ENCODE assay signal across 12 cellular contexts in genomic region chr5:150143725-150144058, GRCh38. TPM values are rescaled to one million over a fixed set of nuclear protein-coding genes. Genes with fewer than 3 reads are reported as not detected.
DNase-seq lines count a peak whose midpoint lies in the region; ATAC-seq, FAIRE-seq and TF ChIP-seq lines count a peak whose summit lies in the region.
"Had no signal": no experiment of that assay in that cellular context is flagged by ENCODE, and none has a peak within 500 bp of the region (broad histone marks: within the 10 kb centered on the region; RNA-seq: fewer than 3 reads in every experiment).

No MANE protein-coding gene starts in this region.

- no peaks in the 10 kb centered on the region for H3K9me3 Mint-ChIP-seq in endothelial cell (ENCODE audit: unreplicated experiment)
- no peaks in the 10 kb centered on the region for H3K9me3 Mint-ChIP-seq in activated naive CD8-positive, alpha-beta T cell treated with anti-CD3 and anti-CD28 coated beads, Interleukin-2, amount 50 U/mL, for 24 hours
- H3K9me3 Mint-ChIP-seq: CD4-positive, CD25-positive, alpha-beta regulatory T cell had no signal

- BruUV-seq in HepG2 (replicated peaks; lab: Mats Ljungman, UMichigan), result no TSS peak

- WGBS in HepG2 (ENCODE audit: low lambda C conversion rate), result 84% methylated on average over 13 of the region's 13 CpGs

- peaks cover 2% of the 10 kb centered on the region for H3K79me2 ChIP-seq in HepG2 (ENCODE audit: insufficient read depth, low read length)

- H3K4me3 Mint-ChIP-seq in endothelial cell (ENCODE audit: unreplicated experiment), result no peak overlapping the region
- no peak overlapping the region for H3K4me3 Mint-ChIP-seq in activated naive CD8-positive, alpha-beta T cell treated with anti-CD3 and anti-CD28 coated beads, Interleukin-2, amount 50 U/mL, for 24 hours
- H3K4me3 Mint-ChIP-seq: CD4-positive, CD25-positive, alpha-beta regulatory T cell had no signal

- 0 out of 2 replicates have a peak overlapping the region, but pooled peaks have one; percentile 19 for H3K9ac ChIP-seq in HepG2 (ENCODE audit: insufficient read depth, low read depth, low read length)
- H3K9ac ChIP-seq in skeletal muscle satellite cell (ENCODE audit: low read depth, low read length), result peak overlapping the region; percentile 73

- H3K4me1 Mint-ChIP-seq in endothelial cell (ENCODE audit: unreplicated experiment), result peaks cover 46% of the 10 kb centered on the region
- H3K4me1 Mint-ChIP-seq in activated naive CD8-positive, alpha-beta T cell treated with anti-CD3 and anti-CD28 coated beads, Interleukin-2, amount 50 U/mL, for 24 hours, result no peaks in the 10 kb centered on the region

- POLR2A ChIA-PET in HepG2 (lab: Yijun Ruan, JAX), result interaction anchor here (0.8 to 1.2 kb wide), 5 partner anchors 12 to 118 kb away, joined by 3 to 7 read pairs (median 4); no protein-coding TSS in a partner anchor

- no peaks in the 10 kb centered on the region for H4K20me1 ChIP-seq in HepG2 (ENCODE audit: insufficient read depth, low read length)

- H3K36me3 ChIP-seq in HepG2 (replicated peaks in 1 of 2; ENCODE audit: control insufficient read depth in 1 of 2, insufficient read depth in 2 of 2, low read length in 2 of 2), result no peaks in the 10 kb centered on the region
- H3K36me3 ChIP-seq in skeletal muscle satellite cell (ENCODE audit: insufficient read depth, low read length), result no peaks in the 10 kb centered on the region

- H3K36me3 Mint-ChIP-seq in endothelial cell (ENCODE audit: low read depth, unreplicated experiment), result peaks cover 14% of the 10 kb centered on the region
- H3K36me3 Mint-ChIP-seq in activated naive CD8-positive, alpha-beta T cell treated with anti-CD3 and anti-CD28 coated beads, Interleukin-2, amount 50 U/mL, for 24 hours (ENCODE audit: low read depth), result no peaks in the 10 kb centered on the region
- H3K36me3 Mint-ChIP-seq: CD4-positive, CD25-positive, alpha-beta regulatory T cell had no signal

- H3K27ac ChIP-seq in caudate nucleus (ENCODE audit: low read depth, low read length) (peak overlapping the region; percentile 71), HepG2 (ENCODE audit: extremely low read length, insufficient read depth, low read length) (peak overlapping the region; percentile 62)

- DNase-seq in GM03348 (ENCODE audit: low spot score) (peak; percentile 56), caudate nucleus (lab: John Stamatoyannopoulos, UW) (no peak), HepG2 (ENCODE audit: low spot score) (no peak), endothelial cell (ENCODE audit: low spot score) (no peak), KG1 (lab: John Stamatoyannopoulos, UW) (no peak), DMS114 treated with DMSO at 0.1 percent for 48 hours (lab: John Stamatoyannopoulos, UW; ENCODE audit: unreplicated experiment) (no peak)
- no peak for DNase-seq in activated naive CD8-positive, alpha-beta T cell treated with anti-CD3 and anti-CD28 coated beads, Interleukin-2, amount 50 U/mL, for 24 hours
- DNase-seq: activated gamma-delta T cell; CD4-positive, CD25-positive, alpha-beta regulatory T cell; midbrain had no signal

- H2AFZ ChIP-seq in HepG2 (ENCODE audit: low read length), result no peak overlapping the region

- intact Hi-C loops in HepG2 (cut with micrococcal nuclease; ENCODE audit: unreplicated experiment), result loop anchor here (1.0 to 10.0 kb wide), 2 partner anchors 18 to 281 kb away; no protein-coding TSS in a partner anchor

- no peak overlapping the region for H3K27ac Mint-ChIP-seq in endothelial cell (ENCODE audit: unreplicated experiment)
- H3K27ac Mint-ChIP-seq in activated naive CD8-positive, alpha-beta T cell treated with anti-CD3 and anti-CD28 coated beads, Interleukin-2, amount 50 U/mL, for 24 hours, result no peak overlapping the region
- H3K27ac Mint-ChIP-seq: CD4-positive, CD25-positive, alpha-beta regulatory T cell had no signal

- no peak for FAIRE-seq in HepG2 (lab: Jason Lieb, UNC)

- ATAC-seq in HepG2, result no peak
- no peak for ATAC-seq in activated naive CD8-positive, alpha-beta T cell treated with anti-CD3 and anti-CD28 coated beads, Interleukin-2, amount 50 U/mL, for 24 hours

- in situ Hi-C loops in HepG2 (cut with HindIII; ENCODE audit: extremely low pct_ligation_motif_present, low pct_unique_long_range_greater_than_20kb), result no loop called here

- H3K27me3 Mint-ChIP-seq in endothelial cell (ENCODE audit: unreplicated experiment), result peaks cover 25% of the 10 kb centered on the region
- no peaks in the 10 kb centered on the region for H3K27me3 Mint-ChIP-seq in activated naive CD8-positive, alpha-beta T cell treated with anti-CD3 and anti-CD28 coated beads, Interleukin-2, amount 50 U/mL, for 24 hours

- H3K4me1 ChIP-seq in HepG2 (ENCODE audit: insufficient read depth, low read length), result peaks cover 91% of the 10 kb centered on the region
- H3K4me1 ChIP-seq in skeletal muscle satellite cell (ENCODE audit: control insufficient read depth, insufficient read depth, low read length), result peaks cover 68% of the 10 kb centered on the region

- TF ChIP-seq EP300 in HepG2 (IDR thresholded peaks at IDR 0.05; ENCODE audit: low read depth in 2 of 2, low read length in 2 of 2) (no peak), HepG2 (CRISPR knock-in tag; IDR thresholded peaks at IDR 0.05; ENCODE audit: borderline replicate concordance) (no peak)

- H3K27me3 ChIP-seq in HepG2 (ENCODE audit: control insufficient read depth in 1 of 2, insufficient read depth in 2 of 2, low read length in 2 of 2) (no peaks in the 10 kb centered on the region), skeletal muscle satellite cell (ENCODE audit: control insufficient read depth, insufficient read depth, low read length) (no peaks in the 10 kb centered on the region)

- TF ChIP-seq CTCF in HepG2 (CRISPR knock-in tag; IDR thresholded peaks at IDR 0.05), result no peak
- no peak for TF ChIP-seq CTCF in endothelial cell (IDR thresholded peaks at IDR 0.05; ENCODE audit: unreplicated experiment)

- H3K9me3 ChIP-seq in HepG2 (ENCODE audit: low read length) (no peaks in the 10 kb centered on the region), skeletal muscle satellite cell (replicated peaks; ENCODE audit: low read length) (no peaks in the 10 kb centered on the region)

- TF ChIP-seq RAD21 in HepG2 (CRISPR knock-in tag; IDR thresholded peaks at IDR 0.05), result no peak

- TF ChIP-seq POLR2A in HepG2 (IDR thresholded peaks at IDR 0.05; ENCODE audit: insufficient read depth in 1 of 2, low read depth in 2 of 2, low read length in 2 of 2), result no peak

- H3K4me3 ChIP-seq in HepG2 (replicated peaks in 1 of 3; ENCODE audit: insufficient read depth in 1 of 3, low read depth in 2 of 3, low read length in 3 of 3) (no peak overlapping the region), skeletal muscle satellite cell (ENCODE audit: low read length) (peak overlapping the region; percentile 26)

- H3K4me2 ChIP-seq in HepG2 (ENCODE audit: low read depth, low read length), result no peak overlapping the region
- H3K4me2 ChIP-seq in skeletal muscle satellite cell (ENCODE audit: low read length), result peak overlapping the region; percentile 82

- CTCF ChIA-PET in HepG2 (lab: Yijun Ruan, JAX; ENCODE audit: low intra/inter-chr PET ratio, low total read pairs), result no interaction called here

RNA-seq across cellular contexts. Expression of gene PDGFRB, which starts 12.0 kb away (rescaled TPM):
- total RNA-seq in HepG2 (2016; rRNA removed; fragmentation: Illumina TruSeq; extraction: Trizol) (1.5 and 4.0 TPM in 2 replicates), endothelial cell (ENCODE audit: unreplicated experiment) (23.7 TPM)
- total RNA-seq in HepG2 (2016; cell fraction: cytosol; rRNA removed; fragmentation: Illumina TruSeq; extraction: Trizol; ENCODE audit: low read depth), result 1.3 and 1.5 TPM in 2 replicates
- 2.3 and 5.0 TPM in 2 replicates for total RNA-seq in HepG2 (2016; cell fraction: insoluble cytoplasmic fraction; rRNA removed; fragmentation: Illumina TruSeq; extraction: Trizol)
- total RNA-seq in HepG2 (2016; cell fraction: membrane; rRNA removed; fragmentation: Illumina TruSeq; extraction: Trizol), result 2.2 and 3.9 TPM in 2 replicates
- 3.0 and 4.6 TPM in 2 replicates for total RNA-seq in HepG2 (2016; cell fraction: nucleus; rRNA removed; fragmentation: Illumina TruSeq; extraction: Trizol)
- 15.3 and 21.0 TPM in 2 replicates for polyA plus RNA-seq in HepG2 (2011; rRNA removed)
- polyA plus RNA-seq in HepG2 (2011; cell fraction: cytosol; rRNA removed), result 8.7 and 14.4 TPM in 2 replicates
- 26.2 and 40.5 TPM in 2 replicates for polyA plus RNA-seq in HepG2 (2011; cell fraction: nucleus; rRNA removed)
- 6.3 and 14.3 TPM in 2 replicates for polyA plus RNA-seq in HepG2 (2012)
- polyA plus RNA-seq in HepG2 (2016; cell fraction: cytosol; fragmentation: Illumina TruSeq; extraction: Trizol; ENCODE audit: low read depth), result 0.71 and 1.4 TPM in 2 replicates
- polyA plus RNA-seq in HepG2 (2016; cell fraction: insoluble cytoplasmic fraction; fragmentation: Illumina TruSeq; extraction: Trizol; ENCODE audit: low read depth), result 1.6 TPM in 2 replicates
- polyA plus RNA-seq in HepG2 (2016; cell fraction: membrane; fragmentation: Illumina TruSeq; extraction: Trizol; ENCODE audit: low read depth), result 1.5 and 1.7 TPM in 2 replicates
- 3.9 TPM in 2 replicates for polyA plus RNA-seq in HepG2 (2016; cell fraction: nucleus; fragmentation: Illumina TruSeq; extraction: Trizol; ENCODE audit: insufficient read depth, low read depth)
- 9.0 and 60.1 TPM in 2 replicates for polyA minus RNA-seq in HepG2 (2011; rRNA and poly(A)+ RNA removed; ENCODE audit: low replicate concordance)
- polyA minus RNA-seq in HepG2 (2011; cell fraction: cytosol; rRNA and poly(A)+ RNA removed), result 6.6 and 10.6 TPM in 2 replicates
- 24.5 and 47.1 TPM in 2 replicates for polyA minus RNA-seq in HepG2 (2011; cell fraction: nucleus; rRNA and poly(A)+ RNA removed)
- 70.7 and 117 TPM in 2 replicates for total RNA-seq in skeletal muscle satellite cell (2012; rRNA removed)
- total RNA-seq: CD4-positive, CD25-positive, alpha-beta regulatory T cell had no signal

RNA-seq across cellular contexts. Expression of gene CDX1, which starts 22.9 kb away (rescaled TPM):
- total RNA-seq in HepG2 (2016; rRNA removed; fragmentation: Illumina TruSeq; extraction: Trizol), result not detected in 2 replicates
- total RNA-seq in HepG2 (2016; cell fraction: cytosol; rRNA removed; fragmentation: Illumina TruSeq; extraction: Trizol; ENCODE audit: low read depth), result not detected in 2 replicates
- total RNA-seq in HepG2 (2016; cell fraction: insoluble cytoplasmic fraction; rRNA removed; fragmentation: Illumina TruSeq; extraction: Trizol), result not detected in 2 replicates
- total RNA-seq in HepG2 (2016; cell fraction: membrane; rRNA removed; fragmentation: Illumina TruSeq; extraction: Trizol), result not detected in 2 replicates
- total RNA-seq in HepG2 (2016; cell fraction: nucleus; rRNA removed; fragmentation: Illumina TruSeq; extraction: Trizol), result not detected in 2 replicates
- polyA plus RNA-seq in HepG2 (2011; rRNA removed), result 0.05 TPM in 1 of 2 replicates, not detected in the other
- polyA plus RNA-seq in HepG2 (2011; cell fraction: cytosol; rRNA removed), result not detected in 2 replicates
- not detected in 2 replicates for polyA plus RNA-seq in HepG2 (2011; cell fraction: nucleus; rRNA removed)
- not detected in 2 replicates for polyA plus RNA-seq in HepG2 (2012)
- not detected in 2 replicates for polyA plus RNA-seq in HepG2 (2016; cell fraction: cytosol; fragmentation: Illumina TruSeq; extraction: Trizol; ENCODE audit: low read depth)
- polyA plus RNA-seq in HepG2 (2016; cell fraction: insoluble cytoplasmic fraction; fragmentation: Illumina TruSeq; extraction: Trizol; ENCODE audit: low read depth), result not detected in 2 replicates
- polyA plus RNA-seq in HepG2 (2016; cell fraction: membrane; fragmentation: Illumina TruSeq; extraction: Trizol; ENCODE audit: low read depth), result not detected in 2 replicates
- polyA plus RNA-seq in HepG2 (2016; cell fraction: nucleus; fragmentation: Illumina TruSeq; extraction: Trizol; ENCODE audit: insufficient read depth, low read depth), result not detected in 2 replicates
- not detected in 2 replicates for polyA minus RNA-seq in HepG2 (2011; rRNA and poly(A)+ RNA removed; ENCODE audit: low replicate concordance)
- polyA minus RNA-seq in HepG2 (2011; cell fraction: cytosol; rRNA and poly(A)+ RNA removed), result not detected in 2 replicates
- not detected in 2 replicates for polyA minus RNA-seq in HepG2 (2011; cell fraction: nucleus; rRNA and poly(A)+ RNA removed)
- not detected in 2 replicates for total RNA-seq in skeletal muscle satellite cell (2012; rRNA removed)
- 0.59 TPM for total RNA-seq in endothelial cell (ENCODE audit: unreplicated experiment)
- total RNA-seq: CD4-positive, CD25-positive, alpha-beta regulatory T cell; M059J had no signal
- polyA plus RNA-seq: CD4-positive, CD25-positive, alpha-beta regulatory T cell had no signal

RNA-seq across cellular contexts. Expression of gene SLC6A7, which starts 46.2 kb away (rescaled TPM):
- total RNA-seq in HepG2 (2016; rRNA removed; fragmentation: Illumina TruSeq; extraction: Trizol), result not detected in 2 replicates
- not detected in 2 replicates for total RNA-seq in HepG2 (2016; cell fraction: cytosol; rRNA removed; fragmentation: Illumina TruSeq; extraction: Trizol; ENCODE audit: low read depth)
- total RNA-seq in HepG2 (2016; cell fraction: insoluble cytoplasmic fraction; rRNA removed; fragmentation: Illumina TruSeq; extraction: Trizol), result not detected in 2 replicates
- not detected in 2 replicates for total RNA-seq in HepG2 (2016; cell fraction: membrane; rRNA removed; fragmentation: Illumina TruSeq; extraction: Trizol)
- total RNA-seq in HepG2 (2016; cell fraction: nucleus; rRNA removed; fragmentation: Illumina TruSeq; extraction: Trizol), result not detected in 2 replicates
- polyA plus RNA-seq in HepG2 (2011; rRNA removed), result not detected in 2 replicates
- not detected in 2 replicates for polyA plus RNA-seq in HepG2 (2011; cell fraction: cytosol; rRNA removed)
- polyA plus RNA-seq in HepG2 (2011; cell fraction: nucleus; rRNA removed), result not detected in 2 replicates
- polyA plus RNA-seq in HepG2 (2012), result not detected in 2 replicates
- polyA plus RNA-seq in HepG2 (2016; cell fraction: cytosol; fragmentation: Illumina TruSeq; extraction: Trizol; ENCODE audit: low read depth), result not detected in 2 replicates
- not detected in 2 replicates for polyA plus RNA-seq in HepG2 (2016; cell fraction: insoluble cytoplasmic fraction; fragmentation: Illumina TruSeq; extraction: Trizol; ENCODE audit: low read depth)
- not detected in 2 replicates for polyA plus RNA-seq in HepG2 (2016; cell fraction: membrane; fragmentation: Illumina TruSeq; extraction: Trizol; ENCODE audit: low read depth)
- not detected in 2 replicates for polyA plus RNA-seq in HepG2 (2016; cell fraction: nucleus; fragmentation: Illumina TruSeq; extraction: Trizol; ENCODE audit: insufficient read depth, low read depth)
- 0.72 TPM in 1 of 2 replicates, not detected in the other for polyA minus RNA-seq in HepG2 (2011; rRNA and poly(A)+ RNA removed; ENCODE audit: low replicate concordance)
- polyA minus RNA-seq in HepG2 (2011; cell fraction: cytosol; rRNA and poly(A)+ RNA removed), result not detected in 2 replicates
- not detected in 2 replicates for polyA minus RNA-seq in HepG2 (2011; cell fraction: nucleus; rRNA and poly(A)+ RNA removed)
- total RNA-seq in skeletal muscle satellite cell (2012; rRNA removed), result under 0.01 TPM in 1 of 2 replicates, not detected in the other
- not detected for total RNA-seq in endothelial cell (ENCODE audit: unreplicated experiment)
- total RNA-seq: CD4-positive, CD25-positive, alpha-beta regulatory T cell; M059J had no signal
- polyA plus RNA-seq: CD4-positive, CD25-positive, alpha-beta regulatory T cell had no signal

RNA-seq across cellular contexts. Expression of gene CSF1R, which starts 57.3 kb away (rescaled TPM):
- total RNA-seq in HepG2 (2016; rRNA removed; fragmentation: Illumina TruSeq; extraction: Trizol) (not detected in 2 replicates), endothelial cell (ENCODE audit: unreplicated experiment) (2.7 TPM)
- not detected in 2 replicates for total RNA-seq in HepG2 (2016; cell fraction: cytosol; rRNA removed; fragmentation: Illumina TruSeq; extraction: Trizol; ENCODE audit: low read depth)
- not detected in 2 replicates for total RNA-seq in HepG2 (2016; cell fraction: insoluble cytoplasmic fraction; rRNA removed; fragmentation: Illumina TruSeq; extraction: Trizol)
- total RNA-seq in HepG2 (2016; cell fraction: membrane; rRNA removed; fragmentation: Illumina TruSeq; extraction: Trizol), result not detected in 2 replicates
- not detected in 2 replicates for total RNA-seq in HepG2 (2016; cell fraction: nucleus; rRNA removed; fragmentation: Illumina TruSeq; extraction: Trizol)
- 0.01 TPM in 1 of 2 replicates, not detected in the other for polyA plus RNA-seq in HepG2 (2011; rRNA removed)
- 0.01 TPM in 1 of 2 replicates, not detected in the other for polyA plus RNA-seq in HepG2 (2011; cell fraction: cytosol; rRNA removed)
- 0.03 TPM in 1 of 2 replicates, not detected in the other for polyA plus RNA-seq in HepG2 (2011; cell fraction: nucleus; rRNA removed)
- polyA plus RNA-seq in HepG2 (2012), result 0.07 TPM in 1 of 2 replicates, not detected in the other
- polyA plus RNA-seq in HepG2 (2016; cell fraction: cytosol; fragmentation: Illumina TruSeq; extraction: Trizol; ENCODE audit: low read depth), result not detected in 2 replicates
- polyA plus RNA-seq in HepG2 (2016; cell fraction: insoluble cytoplasmic fraction; fragmentation: Illumina TruSeq; extraction: Trizol; ENCODE audit: low read depth), result not detected in 2 replicates
- polyA plus RNA-seq in HepG2 (2016; cell fraction: membrane; fragmentation: Illumina TruSeq; extraction: Trizol; ENCODE audit: low read depth), result not detected in 2 replicates
- polyA plus RNA-seq in HepG2 (2016; cell fraction: nucleus; fragmentation: Illumina TruSeq; extraction: Trizol; ENCODE audit: insufficient read depth, low read depth), result not detected in 2 replicates
- 0.58 TPM in 1 of 2 replicates, not detected in the other for polyA minus RNA-seq in HepG2 (2011; rRNA and poly(A)+ RNA removed; ENCODE audit: low replicate concordance)
- polyA minus RNA-seq in HepG2 (2011; cell fraction: cytosol; rRNA and poly(A)+ RNA removed), result not detected in 2 replicates
- not detected in 2 replicates for polyA minus RNA-seq in HepG2 (2011; cell fraction: nucleus; rRNA and poly(A)+ RNA removed)
- total RNA-seq in skeletal muscle satellite cell (2012; rRNA removed), result 0.22 TPM in 1 of 2 replicates, not detected in the other
- total RNA-seq: CD4-positive, CD25-positive, alpha-beta regulatory T cell had no signal
